8 cellular contexts compared by ENCODE assay signal in the genomic region with DNA sequence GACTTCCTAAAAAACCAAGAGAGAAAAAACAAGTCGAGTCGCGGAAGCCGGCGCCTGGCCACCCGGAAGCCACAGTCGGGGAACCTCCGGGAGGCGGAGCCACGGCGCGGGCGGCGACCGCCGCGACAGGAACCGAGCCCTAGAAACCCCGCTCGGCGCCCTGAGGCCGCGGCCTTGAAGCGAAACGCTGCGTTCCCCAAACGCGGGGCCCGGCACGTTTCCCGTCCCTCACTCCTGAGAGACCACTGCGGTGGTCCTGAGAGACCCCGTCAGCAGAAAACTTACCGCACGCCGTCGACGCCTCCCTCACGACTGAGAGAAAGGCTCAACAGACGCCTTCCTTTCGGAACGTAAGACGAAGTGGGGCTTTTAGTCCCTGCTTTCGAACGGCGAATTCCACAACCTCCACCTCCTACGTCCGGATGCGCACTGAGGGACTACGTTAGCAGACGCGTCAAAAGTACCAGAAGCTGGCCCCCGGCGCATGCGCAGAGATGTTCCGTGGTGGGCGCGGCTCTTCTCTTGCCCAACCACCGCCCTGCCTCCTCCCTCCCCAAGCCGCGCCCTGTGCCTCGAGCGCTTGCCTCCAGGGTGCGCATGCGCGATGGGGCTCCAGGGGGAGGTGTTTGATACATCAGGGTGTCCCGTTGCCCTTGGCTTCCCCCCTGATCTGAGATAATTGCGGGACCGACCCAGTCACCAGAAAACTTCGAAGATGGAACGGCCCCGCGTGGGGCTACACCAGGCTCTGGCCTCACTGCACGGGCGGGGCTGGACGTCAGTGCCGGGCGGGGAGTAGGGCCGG. TPM values are rescaled to one million over a fixed set of nuclear protein-coding genes. Genes with fewer than 3 reads are reported as not detected.
DNase-seq lines count a peak whose midpoint lies in the region; TF ChIP-seq lines count a peak whose summit lies in the region.

A gene with protein sequence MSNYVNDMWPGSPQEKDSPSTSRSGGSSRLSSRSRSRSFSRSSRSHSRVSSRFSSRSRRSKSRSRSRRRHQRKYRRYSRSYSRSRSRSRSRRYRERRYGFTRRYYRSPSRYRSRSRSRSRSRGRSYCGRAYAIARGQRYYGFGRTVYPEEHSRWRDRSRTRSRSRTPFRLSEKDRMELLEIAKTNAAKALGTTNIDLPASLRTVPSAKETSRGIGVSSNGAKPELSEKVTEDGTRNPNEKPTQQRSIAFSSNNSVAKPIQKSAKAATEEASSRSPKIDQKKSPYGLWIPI (minus strand): TSS at position 431 of the 805 bp plus-strand sequence. CDS start 491 bp downstream, outside the sequence.

- peaks cover 50% of the 10 kb centered on the region for H3K36me3 Mint-ChIP-seq in activated naive CD4-positive, alpha-beta T cell treated with anti-CD3 and anti-CD28 coated beads, Interleukin-2, amount 10 ng/mL, durations not matched to agents 7 days and 5 days

- no peaks in the 10 kb centered on the region for H3K9me3 Mint-ChIP-seq in activated naive CD4-positive, alpha-beta T cell treated with anti-CD3 and anti-CD28 coated beads, Interleukin-2, amount 10 ng/mL, durations not matched to agents 7 days and 5 days

- H3K27me3 Mint-ChIP-seq in activated naive CD4-positive, alpha-beta T cell treated with anti-CD3 and anti-CD28 coated beads, Interleukin-2, amount 10 ng/mL, durations not matched to agents 7 days and 5 days = peaks cover 8% of the 10 kb centered on the region

- H3K27ac Mint-ChIP-seq in activated naive CD4-positive, alpha-beta T cell treated with anti-CD3 and anti-CD28 coated beads, Interleukin-2, amount 10 ng/mL, durations not matched to agents 7 days and 5 days = peak within 1 kb of the TSS; percentile 99

- peaks cover 52% of the 10 kb centered on the region for H3K4me1 Mint-ChIP-seq in activated naive CD4-positive, alpha-beta T cell treated with anti-CD3 and anti-CD28 coated beads, Interleukin-2, amount 10 ng/mL, durations not matched to agents 7 days and 5 days

- H3K4me3 Mint-ChIP-seq in activated naive CD4-positive, alpha-beta T cell treated with anti-CD3 and anti-CD28 coated beads, Interleukin-2, amount 10 ng/mL, durations not matched to agents 7 days and 5 days = peak within 1 kb of the TSS; percentile 93

- CTCF ChIA-PET in HEK293T (lab: Yijun Ruan, JAX) = no interaction called here
- CTCF ChIA-PET in activated naive CD4-positive, alpha-beta T cell treated with anti-CD3 and anti-CD28 coated beads, Interleukin-2, amount 10 ng/mL, durations not matched to agents 7 days and 5 days (lab: Charles Lee) = interaction anchor here (0.7 kb wide), 1 partner anchor 16 kb away, joined by 3 read pairs; no protein-coding TSS in a partner anchor

- POLR2A ChIA-PET in HEK293T (lab: Yijun Ruan, JAX) = interaction anchor here (0.5 to 2.4 kb wide), 15 partner anchors 8 to 352 kb away, joined by 3 to 45 read pairs (median 3); a partner anchor contains a TSS

- DNase-seq in GF-D8 (lab: John Stamatoyannopoulos, UW) (peak; percentile 89), HEK293T (ENCODE audit: extremely low spot score) (peak; percentile 99), NAMALWA (ENCODE audit: low spot score) (peak; percentile 100), SK-N-DZ (ENCODE audit: low spot score) (peak; percentile 98), germinal center (ENCODE audit: low spot score) (peak; percentile 100), non-pigmented ciliary epithelial cell (ENCODE audit: low read depth) (peak; percentile 90), superior temporal gyrus (ENCODE audit: extremely low spot score) (peak; percentile 99)
- peak; percentile 100 for DNase-seq in activated naive CD4-positive, alpha-beta T cell treated with anti-CD3 and anti-CD28 coated beads, Interleukin-2, amount 10 ng/mL, durations not matched to agents 7 days and 5 days

TF ChIP-seq in HEK293T, 16 proteins besides CTCF, POLR2A, EP300 and RAD21:
- TF ChIP-seq ARNT (IDR thresholded peaks at IDR 0.05) (no peak), TARDBP (IDR thresholded peaks at IDR 0.05) (no peak), CTBP1 (IDR thresholded peaks at IDR 0.05; ENCODE audit: borderline replicate concordance) (no peak; the same call in 1 of the 2 replicates), ELF4 (IDR thresholded peaks at IDR 0.05) (peak; percentile 90), LEF1 (IDR thresholded peaks at IDR 0.05; ENCODE audit: borderline replicate concordance) (no peak), ZNF384 (IDR thresholded peaks at IDR 0.05) (no peak), FOXM1 (IDR thresholded peaks at IDR 0.05; ENCODE audit: borderline replicate concordance) (no peak), L3MBTL2 (conservative IDR thresholded peaks at IDR 0.05) (peak; percentile 57), HDGF (IDR thresholded peaks at IDR 0.05; ENCODE audit: borderline replicate concordance) (no peak)

RNA-seq across cellular contexts. Expression of the gene that starts here (rescaled TPM):
- polyA plus RNA-seq in SK-N-DZ (2014; cell fraction: cytosol; rRNA removed) = 38.7 and 42.3 TPM in 2 replicates
- polyA plus RNA-seq in SK-N-DZ (2014; cell fraction: nucleus; rRNA removed) = 349 and 355 TPM in 2 replicates

Comparison
In these comparisons a context has a peak if more than half of its experiments do, and no peak if none do; other contexts are left out.
1. Peak in every context shown above with its lines: DNase-seq.